In genomic region chr2:47767880-47768609, GRCh38 we compare ENCODE assay signal across 8 cellular contexts. TPM values are rescaled to one million over a fixed set of nuclear protein-coding genes. Genes with fewer than 3 reads are reported as not detected.
A peak's percentile ranks its signal among the peaks of the same experiment; 100 is the strongest.
DNase-seq lines count a peak whose midpoint lies in the region; ATAC-seq and TF ChIP-seq lines count a peak whose summit lies in the region.

No MANE protein-coding gene starts in this region.

- H3K4me2 ChIP-seq in osteoblast (ENCODE audit: insufficient read depth, low read length), result peak overlapping the region; percentile 78

- intact Hi-C loops in tibial artery (cut with DNase I; ENCODE audit: low total_unique reads), result loop anchor here (2.0 to 10.0 kb wide), 3 partner anchors 329 to 431 kb away; no protein-coding TSS in a partner anchor

- H3K36me3 ChIP-seq in Peyer's patch (no peaks in the 10 kb centered on the region), osteoblast (ENCODE audit: insufficient read depth, low read length) (no peaks in the 10 kb centered on the region), tibial artery (no peaks in the 10 kb centered on the region)

- no peaks in the 10 kb centered on the region for H3K27me3 ChIP-seq in Peyer's patch
- H3K27me3 ChIP-seq in osteoblast (ENCODE audit: insufficient read depth, low read length), result no peaks in the 10 kb centered on the region
- H3K27me3 ChIP-seq in tibial artery, result no peaks in the 10 kb centered on the region

- TF ChIP-seq POLR2A in Peyer's patch (IDR thresholded peaks at IDR 0.05), result no peak

- H3K9me3 ChIP-seq in Peyer's patch (no peaks in the 10 kb centered on the region), osteoblast (ENCODE audit: low read depth, low read length) (peaks cover 9% of the 10 kb centered on the region), tibial artery (no peaks in the 10 kb centered on the region)

- H2AFZ ChIP-seq in osteoblast (ENCODE audit: low read length), result peak overlapping the region; percentile 86

- peak; percentile 71 for ATAC-seq in HG03039 (IDR thresholded peaks at IDR 0.05; ENCODE audit: unreplicated experiment)

- no peaks in the 10 kb centered on the region for H3K4me1 ChIP-seq in Peyer's patch
- H3K4me1 ChIP-seq in osteoblast (ENCODE audit: insufficient read depth, low read length), result no peaks in the 10 kb centered on the region
- H3K4me1 ChIP-seq in tibial artery, result peaks cover 0 to 6% (median 3%) of the 10 kb centered on the region in 4 donors

- TF ChIP-seq CTCF in Peyer's patch (IDR thresholded peaks at IDR 0.05) (peak; percentile 89 to 99 (median 94)), foreskin fibroblast (IDR thresholded peaks at IDR 0.05; ENCODE audit: low read depth, low read length) (peak; percentile 95), osteoblast (IDR thresholded peaks at IDR 0.05; ENCODE audit: extremely low read depth, low read depth, low read length) (peak; percentile 92), tibial artery (IDR thresholded peaks at IDR 0.05) (peak; percentile 92 to 99)

- no peak overlapping the region for H3K27ac ChIP-seq in Peyer's patch
- no peak overlapping the region for H3K27ac ChIP-seq in osteoblast (ENCODE audit: low read depth, low read length)
- no peak overlapping the region for H3K27ac ChIP-seq in tibial artery

- DNase-seq in DMS79 treated with DMSO at 0.1 percent for 48 hours (lab: John Stamatoyannopoulos, UW) (peak; percentile 50), DMS79 (lab: John Stamatoyannopoulos, UW) (no peak), Peyer's patch (peak; percentile 63 to 85 (median 79)), foreskin fibroblast (peak; percentile 21 to 76), osteoblast (ENCODE audit: insufficient read length, low spot score, missing footprints) (peak; percentile 87), tibial artery (peak; percentile 43 to 75)
- DNase-seq in activated T-helper 1 cell treated with anti-CD3 and anti-CD28 coated beads, Interleukin-2, amount 50 U/mL, for 16 hours (ENCODE audit: low read depth in 1 of 2, low spot score in 1 of 2), result peak; percentile 53 to 56

- no peak overlapping the region for H3K4me3 ChIP-seq in Peyer's patch
- peak overlapping the region in 1 of 2 donors; percentile 20 for H3K4me3 ChIP-seq in foreskin fibroblast (ENCODE audit: low read depth in 1 of 2, low read length in 2 of 2)
- H3K4me3 ChIP-seq in osteoblast (ENCODE audit: insufficient read depth, low read length), result peak overlapping the region; percentile 62
- no peak overlapping the region for H3K4me3 ChIP-seq in tibial artery

- no peaks in the 10 kb centered on the region for H3K79me2 ChIP-seq in osteoblast (ENCODE audit: insufficient read depth, low read length)

- H4K20me1 ChIP-seq in osteoblast (ENCODE audit: insufficient read depth, low read length), result no peaks in the 10 kb centered on the region

RNA-seq across cellular contexts. Expression of gene MSH6, which starts 14.9 kb away (rescaled TPM):
- total RNA-seq in Peyer's patch, result 10 to 100 TPM; 12.4 to 32.2 (median 16.2) TPM
- total RNA-seq in osteoblast, result 29.2 and 35.8 TPM in 2 replicates
